ENCODE assay signal across 29 cellular contexts in the genomic region with DNA sequence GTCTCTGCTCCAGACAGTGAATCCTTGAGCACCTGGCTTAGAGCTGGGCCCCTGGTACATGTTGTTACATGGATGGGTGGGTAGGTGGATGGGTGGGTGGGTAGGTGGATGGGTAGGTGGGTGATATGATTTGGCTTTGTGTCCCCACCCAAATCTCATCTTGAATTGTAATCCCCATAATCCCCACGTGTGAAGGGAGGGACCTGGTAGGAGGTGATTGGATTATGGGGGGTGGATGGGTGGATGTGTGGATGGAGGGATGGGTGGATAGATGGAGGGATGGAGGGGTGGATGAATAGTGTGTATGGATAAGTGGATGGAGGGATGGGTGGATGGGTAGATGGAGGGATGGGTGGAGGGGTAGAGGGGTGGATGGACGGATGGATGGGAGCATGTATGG. TPM values are rescaled to one million over a fixed set of nuclear protein-coding genes. Genes with fewer than 3 reads are reported as not detected.
"Had no signal": no experiment of that assay in that cellular context is flagged by ENCODE, and none has a peak within 500 bp of the region (broad histone marks: within the 10 kb centered on the region; RNA-seq: fewer than 3 reads in every experiment).

No MANE protein-coding gene starts in this region.

- H3K36me3 ChIP-seq: left lung, lower lobe of right lung, right atrium auricular region, right lobe of liver, thyroid gland, transverse colon, upper lobe of left lung had no signal

- H3K27ac Mint-ChIP-seq: immature natural killer cell; naive thymus-derived CD8-positive, alpha-beta T cell; stimulated activated memory B cell treated with anti-CD40 and anti-IgM and Interleukin-4, amounts not matched to agents 10 μg/mL and 1 μg/mL and 100 μg/mL, for 72 hours; stimulated activated naive CD8-positive, alpha-beta T cell treated with anti-CD3 and anti-CD28 coated beads, Interleukin-15, amount 100 ng/mL, for 72 hours had no signal

- H3K9me3 Mint-ChIP-seq: immature natural killer cell; nephron; neural crest cell; stimulated activated naive CD8-positive, alpha-beta T cell treated with anti-CD3 and anti-CD28 coated beads, Interleukin-15, amount 100 ng/mL, for 72 hours had no signal

- H3K27me3 ChIP-seq: right atrium auricular region, right lobe of liver, thyroid gland, upper lobe of left lung had no signal

- H3K4me3 ChIP-seq: left lung, lower lobe of right lung, psoas muscle, right atrium auricular region, right lobe of liver, smooth muscle cell, thyroid gland, transverse colon, upper lobe of left lung had no signal

- H3K4me1 ChIP-seq: left lung, parathyroid adenoma, psoas muscle, right atrium auricular region, right lobe of liver, thyroid gland had no signal

- H3K9me3 ChIP-seq: left lung, lower lobe of right lung, psoas muscle, right atrium auricular region, right lobe of liver, thyroid gland, transverse colon, upper lobe of left lung had no signal

- DNase-seq: hypothalamus; immature natural killer cell; left colon; lower lobe of right lung; mammary epithelial cell; mesenchymal stem cell; naive thymus-derived CD8-positive, alpha-beta T cell; nucleus accumbens; psoas muscle; right lobe of liver; stimulated activated CD4-positive, alpha-beta T cell treated with anti-CD3 and anti-CD28 coated beads, Interleukin-1b, Interleukin-23, amount 100 ng/mL, for 48 hours; stimulated activated CD4-positive, alpha-beta T cell treated with anti-CD3 and anti-CD28 coated beads, Interleukin-2, amount 100 ng/mL, for 48 hours; stimulated activated CD4-positive, alpha-beta T cell treated with anti-CD3 and anti-CD28 coated beads, Interleukin-4, amount 100 ng/mL, for 4 hours; stimulated activated CD8-positive, alpha-beta memory T cell treated with anti-CD3 and anti-CD28 coated beads, Interleukin-4, amount 100 ng/mL, for 48 hours; stimulated activated naive CD4-positive, alpha-beta T cell treated with Interleukin-2 at 50 U/mL for 16 hours; stimulated activated naive CD8-positive, alpha-beta T cell treated with anti-CD3 and anti-CD28 coated beads, Interleukin-15, amount 100 ng/mL, for 72 hours; substantia nigra; thyroid gland; transverse colon; upper lobe of left lung had no signal

- ATAC-seq: left colon; left lung; lower lobe of right lung; naive thymus-derived CD8-positive, alpha-beta T cell; psoas muscle; right lobe of liver; stimulated activated memory B cell treated with anti-CD40 and anti-IgM and Interleukin-4, amounts not matched to agents 10 μg/mL and 1 μg/mL and 100 μg/mL, for 72 hours; stimulated activated naive CD8-positive, alpha-beta T cell treated with anti-CD3 and anti-CD28 coated beads, Interleukin-15, amount 100 ng/mL, for 72 hours had no signal

- H3K27ac ChIP-seq: left lung, lower lobe of right lung, parathyroid adenoma, psoas muscle, right atrium auricular region, right lobe of liver, thyroid gland, upper lobe of left lung had no signal

- H3K36me3 Mint-ChIP-seq: immature natural killer cell; naive thymus-derived CD8-positive, alpha-beta T cell; stimulated activated memory B cell treated with anti-CD40 and anti-IgM and Interleukin-4, amounts not matched to agents 10 μg/mL and 1 μg/mL and 100 μg/mL, for 72 hours had no signal

RNA-seq across cellular contexts. Expression of a gene that starts 26.6 kb away (rescaled TPM):
- total RNA-seq: naive thymus-derived CD8-positive, alpha-beta T cell; renal cortical epithelial cell; right atrium auricular region had no signal
- polyA plus RNA-seq: liver; naive thymus-derived CD8-positive, alpha-beta T cell had no signal
